Comparison of ENCODE assay signal across 8 cellular contexts in the genomic region with DNA sequence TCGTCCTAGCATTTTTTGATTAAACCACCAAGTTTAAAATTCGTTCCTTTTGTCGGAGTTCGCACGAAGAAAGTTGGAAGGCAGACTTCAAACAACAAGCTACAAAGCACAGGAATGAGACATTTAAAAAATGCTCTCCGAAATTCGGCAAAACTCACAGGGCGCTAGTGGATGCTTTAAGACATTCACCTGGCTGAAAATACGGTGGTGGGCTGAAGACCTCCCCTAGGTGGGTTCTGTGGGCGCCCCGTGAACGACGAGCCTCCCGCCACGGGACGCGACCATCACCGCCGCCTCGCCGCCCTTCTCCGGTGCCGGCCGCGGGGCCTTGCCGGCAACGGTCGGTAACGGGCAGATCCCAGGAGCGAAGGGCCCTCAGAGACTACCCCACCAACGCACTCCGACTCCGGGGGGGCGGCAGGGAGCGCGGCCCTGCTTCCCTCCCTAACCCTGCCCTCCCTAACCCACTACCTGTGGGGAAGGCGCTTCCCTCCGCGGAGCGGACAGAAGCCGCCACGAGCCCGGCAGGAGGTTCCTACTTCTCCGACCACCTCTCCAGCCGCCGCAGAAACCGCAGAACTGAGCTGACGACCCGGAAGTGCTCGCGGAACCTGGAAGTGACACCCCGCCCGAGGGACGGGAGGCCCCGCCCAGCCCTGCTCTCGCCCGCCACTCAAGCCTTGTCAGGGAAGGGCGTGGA. TPM values are rescaled to one million over a fixed set of nuclear protein-coding genes. Genes with fewer than 3 reads are reported as not detected.
DNase-seq lines count a peak whose midpoint lies in the region; ATAC-seq and TF ChIP-seq lines count a peak whose summit lies in the region.

GTF2A2 (minus strand) TSS at position 581 of the 700 bp plus-strand sequence. CDS start 5,238 bp downstream, outside the sequence.

- H3K27me3 ChIP-seq in HAP-1 (ENCODE audit: low read depth), result no peaks in the 10 kb centered on the region
- H3K27me3 ChIP-seq in MG63, result no peaks in the 10 kb centered on the region

- H3K4me3 ChIP-seq in HAP-1, result peak within 1 kb of the TSS; percentile 80
- peak within 1 kb of the TSS; percentile 94 for H3K4me3 ChIP-seq in MG63
- H3K4me3 ChIP-seq in fibroblast of pulmonary artery (replicated peaks; ENCODE audit: low read depth, low read length), result peak within 1 kb of the TSS; percentile 77

- peaks cover 6% of the 10 kb centered on the region for H3K4me1 ChIP-seq in HAP-1

- intact Hi-C loops in natural killer cell (cut with micrococcal nuclease), result loop anchor here (1.0 kb wide), 1 partner anchor 31 kb away; no protein-coding TSS in a partner anchor

- peak; percentile 98 to 100 (median 99) for ATAC-seq in natural killer cell

- peaks cover 6% of the 10 kb centered on the region for H3K36me3 Mint-ChIP-seq in natural killer cell

- H3K9me3 ChIP-seq in HAP-1 (peaks cover 7% of the 10 kb centered on the region; the same call in 1 of the 2 replicates), MG63 (no peaks in the 10 kb centered on the region; the same call in 1 of the 2 replicates)

- DNase-seq in G401 (ENCODE audit: low spot score) (peak; percentile 97), HAP-1 (ENCODE audit: low spot score in 2 of 2) (peak; percentile 92 to 98), MG63 (peak; percentile 97), SHP77 (lab: John Stamatoyannopoulos, UW) (peak; percentile 87 to 95), fibroblast of pulmonary artery (ENCODE audit: low read depth) (peak; percentile 94), natural killer cell (peak; percentile 94)
- peak; percentile 88 for DNase-seq in activated effector memory CD4-positive, alpha-beta T cell treated with Interleukin-2 at 50 U/mL for 16 hours
- DNase-seq in stimulated activated naive CD4-positive, alpha-beta T cell (lab: John Stamatoyannopoulos, UW), result peak; percentile 83 to 91 (median 86)

- H3K4me1 Mint-ChIP-seq in natural killer cell, result peaks cover 13 to 14% of the 10 kb centered on the region in 2 donors

- H3K27ac Mint-ChIP-seq in natural killer cell, result no peak within 1 kb of the TSS

- no peak within 1 kb of the TSS for H3K4me3 Mint-ChIP-seq in natural killer cell

- H3K9me3 Mint-ChIP-seq in natural killer cell, result no peaks in the 10 kb centered on the region

- TF ChIP-seq CTCF in fibroblast of pulmonary artery (IDR thresholded peaks at IDR 0.05; ENCODE audit: low read length, missing control alignments), result no peak
- no peak for TF ChIP-seq CTCF in natural killer cell (IDR thresholded peaks at IDR 0.05)

- H3K27me3 Mint-ChIP-seq in natural killer cell (ENCODE audit: low read depth in 2 of 2), result no peaks in the 10 kb centered on the region

- in situ Hi-C loops in G401 (cut with HindIII; ENCODE audit: low sequenced_read_pairs) (no loop called here), HAP-1 (cut with MboI; ENCODE audit: low sequenced_read_pairs) (no loop called here)

- peaks cover 40% of the 10 kb centered on the region for H3K36me3 ChIP-seq in HAP-1 (replicated peaks)
- H3K36me3 ChIP-seq in MG63, result peaks cover 54% of the 10 kb centered on the region

RNA-seq across cellular contexts. Expression of gene GTF2A2, which starts in this region (rescaled TPM):
- 81.6 and 111 TPM in 2 replicates for total RNA-seq in G401 (2014; rRNA removed; shearing (Covaris generic))
- total RNA-seq in MG63 (2014; rRNA removed; shearing (Covaris generic); ENCODE audit: low replicate concordance), result 55.3 and 149 TPM in 2 replicates
- 10 to 100 TPM; 34.7 to 57.4 (median 39.0) TPM for total RNA-seq in natural killer cell

Comparison
In these comparisons a context has a peak if more than half of its experiments do, and no peak if none do; other contexts are left out.
1. Peak in every context shown above with its lines: DNase-seq, ATAC-seq and H3K4me3 ChIP-seq.